In genomic region chr5:144318011-144318410, GRCh38 we compare ENCODE assay signal across 20 cellular contexts.
"Had no signal": no experiment of that assay in that cellular context is flagged by ENCODE, and none has a peak within 500 bp of the region (broad histone marks: within the 10 kb centered on the region; RNA-seq: fewer than 3 reads in every experiment).

No MANE protein-coding gene starts in this region.

- H3K36me3 Mint-ChIP-seq: naive B cell; stimulated activated effector memory CD8-positive, alpha-beta T cell treated with anti-CD3 and anti-CD28 coated beads, Interleukin-12 subunit alpha, Interleukin-12 subunit beta, amount 100 ng/mL, for 72 hours; type B pancreatic cell had no signal

- H3K4me1 ChIP-seq: suprapubic skin, thyroid gland had no signal

- H3K4me3 Mint-ChIP-seq: naive B cell; nephron; stimulated activated effector memory CD8-positive, alpha-beta T cell treated with anti-CD3 and anti-CD28 coated beads, Interleukin-12 subunit alpha, Interleukin-12 subunit beta, amount 100 ng/mL, for 72 hours; type B pancreatic cell had no signal

- ATAC-seq: left colon; left ventricle myocardium superior; pancreas; right lobe of liver; stimulated activated effector memory CD8-positive, alpha-beta T cell treated with anti-CD3 and anti-CD28 coated beads, Interleukin-12 subunit alpha, Interleukin-12 subunit beta, amount 100 ng/mL, for 72 hours; stimulated activated naive CD8-positive, alpha-beta T cell treated with anti-CD3 and anti-CD28 coated beads, Interleukin-15, Interleukin-2, amounts not matched to agents 100 U/mL and 50 U/mL, for 24 hours had no signal

- H3K27me3 Mint-ChIP-seq: progenitor cell of endocrine pancreas, type B pancreatic cell had no signal

- H3K4me3 ChIP-seq: coronary artery, pancreas, right lobe of liver, suprapubic skin, thyroid gland had no signal

- DNase-seq: effector CD4-positive, alpha-beta T cell; foreskin melanocyte; head of caudate nucleus; hippocampal formation; left colon; left ventricle myocardium superior; naive B cell; occipital lobe; pancreas; right lobe of liver; stimulated activated CD4-positive, alpha-beta T cell treated with anti-CD3 and anti-CD28 coated beads, Interleukin-4, amount 100 ng/mL, for 1 hour; stimulated activated CD8-positive, alpha-beta memory T cell treated with anti-CD3 and anti-CD28 coated beads, Interleukin-4, amount 100 ng/mL, for 48 hours; stimulated activated naive CD8-positive, alpha-beta T cell treated with anti-CD3 and anti-CD28 coated beads, Interleukin-15, Interleukin-2, amounts not matched to agents 100 U/mL and 50 U/mL, for 24 hours; thyroid gland had no signal

- H3K27ac Mint-ChIP-seq: naive B cell; nephron; progenitor cell of endocrine pancreas; stimulated activated effector memory CD8-positive, alpha-beta T cell treated with anti-CD3 and anti-CD28 coated beads, Interleukin-12 subunit alpha, Interleukin-12 subunit beta, amount 100 ng/mL, for 72 hours; type B pancreatic cell had no signal

- H3K9me3 ChIP-seq: pancreas, right lobe of liver, suprapubic skin, thyroid gland had no signal

- H3K27ac ChIP-seq: coronary artery, pancreas, right lobe of liver, suprapubic skin, thyroid gland had no signal

- H3K4me1 Mint-ChIP-seq: naive B cell; stimulated activated effector memory CD8-positive, alpha-beta T cell treated with anti-CD3 and anti-CD28 coated beads, Interleukin-12 subunit alpha, Interleukin-12 subunit beta, amount 100 ng/mL, for 72 hours had no signal

- H3K36me3 ChIP-seq: pancreas, right lobe of liver, suprapubic skin, thyroid gland had no signal

- H3K9me3 Mint-ChIP-seq: nephron; stimulated activated effector memory CD8-positive, alpha-beta T cell treated with anti-CD3 and anti-CD28 coated beads, Interleukin-12 subunit alpha, Interleukin-12 subunit beta, amount 100 ng/mL, for 72 hours; type B pancreatic cell had no signal

- H3K27me3 ChIP-seq: pancreas, right lobe of liver, suprapubic skin, thyroid gland had no signal
